ENCODE assay signal across 20 cellular contexts in the genomic region with DNA sequence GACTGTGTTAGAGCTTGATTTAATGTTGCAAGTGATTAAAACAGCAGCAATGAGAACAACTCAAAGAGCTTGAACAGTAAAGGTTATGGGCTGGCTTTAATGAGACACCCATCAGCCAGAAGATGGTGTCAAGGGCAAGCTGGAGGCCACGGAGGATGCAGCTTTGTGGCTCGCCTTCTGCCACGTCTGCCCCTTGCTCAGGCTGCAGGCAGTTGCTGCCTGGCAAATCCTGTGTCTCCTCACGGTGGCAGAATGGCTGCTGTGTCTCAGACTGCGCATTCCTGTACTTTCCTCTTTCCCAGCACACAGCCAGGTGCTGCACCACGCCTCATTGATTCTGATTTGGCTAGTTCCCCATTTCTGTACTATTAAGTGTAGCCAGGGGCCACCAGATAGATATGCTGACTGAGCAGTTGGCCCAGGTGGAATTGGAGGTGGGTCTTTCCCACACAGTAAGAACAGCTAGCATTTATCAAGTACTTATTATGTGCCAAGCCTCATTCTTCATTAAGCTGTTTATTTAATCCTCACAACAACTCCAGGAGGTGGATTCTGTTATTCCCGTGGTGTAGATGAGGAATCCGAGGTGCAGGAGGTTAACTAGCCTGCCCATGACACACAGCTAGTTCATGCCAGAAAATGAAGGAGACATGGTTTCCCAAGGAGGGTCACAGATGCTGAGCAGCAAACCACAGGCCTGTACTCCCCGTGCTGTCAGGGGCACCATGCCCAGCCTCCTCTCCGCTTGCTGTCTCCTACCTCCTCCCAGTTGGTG. TPM values are rescaled to one million over a fixed set of nuclear protein-coding genes. Genes with fewer than 3 reads are reported as not detected.
A peak's percentile ranks its signal among the peaks of the same experiment; 100 is the strongest.
DNase-seq lines count a peak whose midpoint lies in the region; ATAC-seq and TF ChIP-seq lines count a peak whose summit lies in the region.
"Had no signal": no experiment of that assay in that cellular context is flagged by ENCODE, and none has a peak within 500 bp of the region (broad histone marks: within the 10 kb centered on the region; RNA-seq: fewer than 3 reads in every experiment).

No MANE protein-coding gene starts in this region.

- no peaks in the 10 kb centered on the region for H3K9me3 Mint-ChIP-seq in nephron
- H3K9me3 Mint-ChIP-seq: activated B cell treated with CpG ODN at 0.5 μM for 24 hours; activated naive CD8-positive, alpha-beta T cell treated with anti-CD3 and anti-CD28 coated beads for 36 hours; natural killer cell treated with Interleukin-12 subunit alpha and Interleukin-12 subunit beta and Interleukin-15 and Interleukin-18, amount 100 ng/mL, for 72 hours had no signal

- no peaks in the 10 kb centered on the region for H3K9me2 ChIP-seq in Karpas-422 (replicated peaks; ENCODE audit: insufficient read depth, low read length)

- peak overlapping the region in 1 of 3 experiments; percentile 64 for H3K27ac Mint-ChIP-seq in nephron
- H3K27ac Mint-ChIP-seq: activated B cell treated with CpG ODN at 0.5 μM for 24 hours; activated naive CD8-positive, alpha-beta T cell treated with anti-CD3 and anti-CD28 coated beads for 36 hours; natural killer cell treated with Interleukin-12 subunit alpha and Interleukin-12 subunit beta and Interleukin-15 and Interleukin-18, amount 100 ng/mL, for 72 hours had no signal

- peak overlapping the region in 2 of 3 experiments; percentile 30 to 51 for H3K4me3 Mint-ChIP-seq in nephron
- H3K4me3 Mint-ChIP-seq: activated B cell treated with CpG ODN at 0.5 μM for 24 hours; activated naive CD8-positive, alpha-beta T cell treated with anti-CD3 and anti-CD28 coated beads for 36 hours; natural killer cell treated with Interleukin-12 subunit alpha and Interleukin-12 subunit beta and Interleukin-15 and Interleukin-18, amount 100 ng/mL, for 72 hours had no signal

- ATAC-seq in HG03521 (IDR thresholded peaks at IDR 0.05; ENCODE audit: unreplicated experiment) (no peak), HG03460 (IDR thresholded peaks at IDR 0.05; ENCODE audit: unreplicated experiment) (no peak)
- ATAC-seq: body of pancreas had no signal

- H2AFZ ChIP-seq in Karpas-422 (ENCODE audit: low read length) = no peak overlapping the region

- no peaks in the 10 kb centered on the region for H3K79me2 ChIP-seq in Karpas-422 (ENCODE audit: low read length)

- H3K27ac ChIP-seq in Karpas-422 (ENCODE audit: low read length) = no peak overlapping the region
- H3K27ac ChIP-seq in caudate nucleus (ENCODE audit: low read depth, low read length) = peak overlapping the region; percentile 16
- H3K27ac ChIP-seq: body of pancreas, HL-60, SK-N-MC had no signal

- H4K20me1 ChIP-seq in Karpas-422 (ENCODE audit: insufficient read depth, low read depth, low read length) = no peaks in the 10 kb centered on the region

- H3K9me3 ChIP-seq in Karpas-422 (ENCODE audit: low read length) = no peaks in the 10 kb centered on the region
- H3K9me3 ChIP-seq: body of pancreas, heart left ventricle, Peyer's patch, sigmoid colon had no signal

- H3K36me3 ChIP-seq in Karpas-422 (ENCODE audit: insufficient read depth, low read length) = no peaks in the 10 kb centered on the region
- H3K36me3 ChIP-seq: heart left ventricle, Peyer's patch, sigmoid colon had no signal

- H3K27me3 Mint-ChIP-seq in nephron (ENCODE audit: low read depth) = peaks cover 12% of the 10 kb centered on the region

- H3K36me3 Mint-ChIP-seq in nephron (ENCODE audit: low read depth) = peaks cover 5% of the 10 kb centered on the region
- H3K36me3 Mint-ChIP-seq: activated naive CD8-positive, alpha-beta T cell treated with anti-CD3 and anti-CD28 coated beads for 36 hours; natural killer cell treated with Interleukin-12 subunit alpha and Interleukin-12 subunit beta and Interleukin-15 and Interleukin-18, amount 100 ng/mL, for 72 hours had no signal

- no peak overlapping the region for H3K4me3 ChIP-seq in Karpas-422 (ENCODE audit: low read length)
- H3K4me3 ChIP-seq: body of pancreas, heart left ventricle, Peyer's patch, sigmoid colon, SK-N-MC had no signal

- H3K4me2 ChIP-seq in Karpas-422 (ENCODE audit: low read depth, low read length, poor library complexity, severe bottlenecking) = no peak overlapping the region

- peaks cover 20% of the 10 kb centered on the region for H3K4me1 Mint-ChIP-seq in nephron

- H3K27me3 ChIP-seq in Karpas-422 (ENCODE audit: low read length) = no peaks in the 10 kb centered on the region
- H3K27me3 ChIP-seq: body of pancreas had no signal

- TF ChIP-seq CTCF in nephron (IDR thresholded peaks at IDR 0.05; ENCODE audit: unreplicated experiment in 3 of 3) = no peak

- H3K4me1 ChIP-seq in Karpas-422 (ENCODE audit: low read length) = peaks cover 14% of the 10 kb centered on the region

- DNase-seq in Karpas-422 (peak; percentile 56), caudate nucleus (lab: John Stamatoyannopoulos, UW) (no peak), inferior parietal cortex (ENCODE audit: extremely low spot score) (no peak), DMS53 (lab: John Stamatoyannopoulos, UW) (no peak)
- DNase-seq: activated B cell treated with CpG ODN at 0.5 μM for 24 hours; activated CD8-positive, alpha-beta memory T cell treated with anti-CD3 and anti-CD28 coated beads, Interleukin-2, amount 50 U/mL, for 48 hours; DMS79 treated with DMSO at 0.1 percent for 48 hours; T-helper 9 cell had no signal

- no peak overlapping the region for H3K9ac ChIP-seq in Karpas-422 (ENCODE audit: low read length)

RNA-seq across cellular contexts. Expression of a gene that starts 3.5 kb away (rescaled TPM):
- total RNA-seq in Karpas-422 (2014; rRNA removed; shearing (Covaris generic); ENCODE audit: low replicate concordance) = not detected in 2 replicates
- total RNA-seq: activated B cell treated with CpG ODN at 0.5 μM for 24 hours; activated naive CD8-positive, alpha-beta T cell treated with anti-CD3 and anti-CD28 coated beads for 36 hours; heart left ventricle; left ventricle myocardium superior; natural killer cell treated with Interleukin-12 subunit alpha and Interleukin-12 subunit beta and Interleukin-15 and Interleukin-18, amount 100 ng/mL, for 72 hours; Peyer's patch had no signal
